28 cellular contexts compared by ENCODE assay signal in genomic region chr2:160360089-160360757, GRCh38.
DNase-seq lines count a peak whose midpoint lies in the region; ATAC-seq lines count a peak whose summit lies in the region.
"Had no signal": no experiment of that assay in that cellular context is flagged by ENCODE, and none has a peak within 500 bp of the region (broad histone marks: within the 10 kb centered on the region; RNA-seq: fewer than 3 reads in every experiment).

No MANE protein-coding gene starts in this region.

- POLR2A ChIA-PET in CD8-positive, alpha-beta memory T cell (lab: Charles Lee): interaction anchor here (0.5 kb wide), 1 partner anchor 122 kb away, joined by 3 read pairs; no protein-coding TSS in a partner anchor
- POLR2A ChIA-PET in naive thymus-derived CD4-positive, alpha-beta T cell (lab: Charles Lee): no interaction called here

- CTCF ChIA-PET in CD8-positive, alpha-beta memory T cell (lab: Charles Lee): no interaction called here
- CTCF ChIA-PET in naive thymus-derived CD4-positive, alpha-beta T cell (lab: Charles Lee): interaction anchor here (1.3 kb wide), 1 partner anchor 251 kb away, joined by 3 read pairs; no protein-coding TSS in a partner anchor

- peaks cover 0 to 13% (median 0%) of the 10 kb centered on the region in 5 donors for H3K9me3 Mint-ChIP-seq in CD8-positive, alpha-beta memory T cell
- H3K9me3 Mint-ChIP-seq in naive thymus-derived CD4-positive, alpha-beta T cell: peaks cover 0 to 16% (median 2%) of the 10 kb centered on the region in 11 donors
- H3K9me3 Mint-ChIP-seq: activated CD4-positive, alpha-beta T cell treated with anti-CD3 and anti-CD28 coated beads, Interleukin-2, amount 10 ng/mL, durations not matched to agents 7 days and 5 days had no signal

- peaks cover 9 to 57% (median 32%) of the 10 kb centered on the region in 3 donors for H3K36me3 Mint-ChIP-seq in CD8-positive, alpha-beta memory T cell
- H3K36me3 Mint-ChIP-seq in naive thymus-derived CD4-positive, alpha-beta T cell: peaks cover 7 to 60% (median 41%) of the 10 kb centered on the region in 5 donors

- H3K79me2 ChIP-seq in ACC112 (ENCODE audit: control insufficient read depth, insufficient read depth, low read length, unreplicated experiment): peaks cover 96% of the 10 kb centered on the region

- H3K9me3 ChIP-seq in CD8-positive, alpha-beta memory T cell (ENCODE audit: low read length): no peaks in the 10 kb centered on the region
- no peaks in the 10 kb centered on the region for H3K9me3 ChIP-seq in naive thymus-derived CD4-positive, alpha-beta T cell (ENCODE audit: control insufficient read depth in 2 of 3, low read length in 3 of 3)
- H3K9me3 ChIP-seq: Caco-2, colonic mucosa, left ventricle myocardium inferior, upper lobe of left lung had no signal

- intact Hi-C loops in naive thymus-derived CD4-positive, alpha-beta T cell (cut with micrococcal nuclease): loop anchor here in 1 of 2 donors (2.0 kb wide), 2 partner anchors 13 to 17 kb away; no protein-coding TSS in a partner anchor

- H3K4me1 ChIP-seq in ACC112 (ENCODE audit: control insufficient read depth, insufficient read depth, low read length, unreplicated experiment): peaks cover 75% of the 10 kb centered on the region
- peaks cover 8% of the 10 kb centered on the region for H3K4me1 ChIP-seq in CD8-positive, alpha-beta memory T cell (ENCODE audit: insufficient read depth, low read length)
- peaks cover 0 to 4% of the 10 kb centered on the region in 2 donors for H3K4me1 ChIP-seq in naive thymus-derived CD4-positive, alpha-beta T cell (ENCODE audit: control insufficient read depth in 2 of 2, insufficient read depth in 2 of 2, low read length in 2 of 2)
- H3K4me1 ChIP-seq: colonic mucosa had no signal

- H2AFZ ChIP-seq in ACC112 (ENCODE audit: low read length, unreplicated experiment): no peak overlapping the region

- no peaks in the 10 kb centered on the region for H3K27me3 Mint-ChIP-seq in CD8-positive, alpha-beta memory T cell
- no peaks in the 10 kb centered on the region for H3K27me3 Mint-ChIP-seq in naive thymus-derived CD4-positive, alpha-beta T cell
- H3K27me3 Mint-ChIP-seq: activated CD4-positive, alpha-beta T cell treated with anti-CD3 and anti-CD28 coated beads, Interleukin-2, amount 10 ng/mL, durations not matched to agents 7 days and 5 days had no signal

- H3K27ac Mint-ChIP-seq in CD8-positive, alpha-beta memory T cell: peak overlapping the region in 6 of 8 donors; percentile 5 to 62 (median 42)
- H3K27ac Mint-ChIP-seq in naive thymus-derived CD4-positive, alpha-beta T cell: peak overlapping the region in 5 of 9 donors; percentile 9 to 78 (median 20)
- H3K27ac Mint-ChIP-seq: activated CD4-positive, alpha-beta T cell treated with anti-CD3 and anti-CD28 coated beads, Interleukin-2, amount 10 ng/mL, durations not matched to agents 7 days and 5 days had no signal

- H3K4me3 ChIP-seq in ACC112 (ENCODE audit: low read depth, low read length): no peak overlapping the region
- no peak overlapping the region for H3K4me3 ChIP-seq in CD8-positive, alpha-beta memory T cell (ENCODE audit: low read length)
- H3K4me3 ChIP-seq in naive thymus-derived CD4-positive, alpha-beta T cell (ENCODE audit: low read length): no peak overlapping the region
- H3K4me3 ChIP-seq: colonic mucosa, left ventricle myocardium inferior, upper lobe of left lung had no signal

- no peak for ATAC-seq in naive thymus-derived CD4-positive, alpha-beta T cell
- ATAC-seq in GM19328 (IDR thresholded peaks at IDR 0.05; ENCODE audit: unreplicated experiment) (no peak), GM21717 (IDR thresholded peaks at IDR 0.05; ENCODE audit: unreplicated experiment) (no peak)
- ATAC-seq: HCT116 had no signal

- H3K27me3 ChIP-seq in ACC112 (ENCODE audit: insufficient read depth, low read length): no peaks in the 10 kb centered on the region
- no peaks in the 10 kb centered on the region for H3K27me3 ChIP-seq in CD8-positive, alpha-beta memory T cell (ENCODE audit: insufficient read depth, low read length, poor library complexity, severe bottlenecking)
- no peaks in the 10 kb centered on the region for H3K27me3 ChIP-seq in naive thymus-derived CD4-positive, alpha-beta T cell (ENCODE audit: control insufficient read depth in 2 of 2, insufficient read depth in 2 of 2, low read length in 2 of 2)
- H3K27me3 ChIP-seq: colonic mucosa, upper lobe of left lung had no signal

- H3K36me3 ChIP-seq in ACC112 (ENCODE audit: insufficient read depth, low read length): peaks cover 12% of the 10 kb centered on the region; the same call in 1 of the 2 replicates
- H3K36me3 ChIP-seq in CD8-positive, alpha-beta memory T cell (ENCODE audit: insufficient read depth, low read length): peaks cover 2% of the 10 kb centered on the region
- peaks cover 0 to 10% (median 3%) of the 10 kb centered on the region in 3 experiments for H3K36me3 ChIP-seq in naive thymus-derived CD4-positive, alpha-beta T cell (ENCODE audit: control insufficient read depth in 2 of 3, insufficient read depth in 3 of 3, low read length in 3 of 3)
- H3K36me3 ChIP-seq: colonic mucosa, left ventricle myocardium inferior, upper lobe of left lung, WERI-Rb-1 had no signal

- peaks cover 76 to 94% (median 92%) of the 10 kb centered on the region in 3 donors for H3K4me1 Mint-ChIP-seq in CD8-positive, alpha-beta memory T cell
- peaks cover 35 to 91% (median 74%) of the 10 kb centered on the region in 7 donors for H3K4me1 Mint-ChIP-seq in naive thymus-derived CD4-positive, alpha-beta T cell

- no peak for DNase-seq in CD8-positive, alpha-beta memory T cell
- peak in 4 of 61 donors; percentile 13 to 37 (median 18) for DNase-seq in caudate nucleus (lab: John Stamatoyannopoulos, UW)
- DNase-seq in naive thymus-derived CD4-positive, alpha-beta T cell: no peak
- DNase-seq in SW480 (ENCODE audit: low spot score): no peak
- DNase-seq in SIG-M5 treated with dmso at 0.1 percent for 504 hours (lab: John Stamatoyannopoulos, UW; ENCODE audit: unreplicated experiment): no peak
- DNase-seq: activated CD4-positive, alpha-beta T cell treated with anti-CD3 and anti-CD28 coated beads, Interleukin-2, amount 10 ng/mL, durations not matched to agents 7 days and 5 days; activated naive CD4-positive, alpha-beta T cell treated with Interleukin-2 at 50 U/mL for 16 hours; Caco-2; colonic mucosa; DMS53; effector CD4-positive, alpha-beta T cell; islet precursor cell; Kasumi-1; left ventricle myocardium inferior; NCI-H1436 treated with DMSO at 0.1 percent for 48 hours; NCI-H345; NCI-H748 treated with DMSO at 0.1 percent for 48 hours; occipital lobe; SHP77 treated with DMSO at 0.1 percent for 48 hours; stimulated activated CD4-positive, alpha-beta T cell treated with anti-CD3 and anti-CD28 coated beads, Interleukin-15, amount 100 ng/mL, for 24 hours; stimulated activated naive CD4-positive, alpha-beta T cell; T1000; upper lobe of left lung; WERI-Rb-1 had no signal

- H3K27ac ChIP-seq in ACC112 (ENCODE audit: low read depth, low read length) (peak overlapping the region; percentile 67), caudate nucleus (ENCODE audit: low read depth, low read length) (peak overlapping the region; percentile 14)
- H3K27ac ChIP-seq in CD8-positive, alpha-beta memory T cell (ENCODE audit: low read depth, low read length): no peak overlapping the region
- no peak overlapping the region for H3K27ac ChIP-seq in naive thymus-derived CD4-positive, alpha-beta T cell (ENCODE audit: low read depth, low read length)
- H3K27ac ChIP-seq: colonic mucosa, left ventricle myocardium inferior, upper lobe of left lung, WERI-Rb-1 had no signal

- H3K4me3 Mint-ChIP-seq in CD8-positive, alpha-beta memory T cell: no peak overlapping the region
- peak overlapping the region in 2 of 10 donors; percentile 10 to 56 for H3K4me3 Mint-ChIP-seq in naive thymus-derived CD4-positive, alpha-beta T cell
- H3K4me3 Mint-ChIP-seq: activated CD4-positive, alpha-beta T cell treated with anti-CD3 and anti-CD28 coated beads, Interleukin-2, amount 10 ng/mL, durations not matched to agents 7 days and 5 days had no signal

Comparison
In these comparisons a context has a peak if more than half of its experiments do, and no peak if none do; other contexts are left out.
1. H3K27ac ChIP-seq: peak in ACC112 (single experiment) and caudate nucleus (single experiment); none in CD8-positive, alpha-beta memory T cell (single experiment) and naive thymus-derived CD4-positive, alpha-beta T cell (single experiment).